12 cellular contexts compared by ENCODE assay signal in the genomic region with DNA sequence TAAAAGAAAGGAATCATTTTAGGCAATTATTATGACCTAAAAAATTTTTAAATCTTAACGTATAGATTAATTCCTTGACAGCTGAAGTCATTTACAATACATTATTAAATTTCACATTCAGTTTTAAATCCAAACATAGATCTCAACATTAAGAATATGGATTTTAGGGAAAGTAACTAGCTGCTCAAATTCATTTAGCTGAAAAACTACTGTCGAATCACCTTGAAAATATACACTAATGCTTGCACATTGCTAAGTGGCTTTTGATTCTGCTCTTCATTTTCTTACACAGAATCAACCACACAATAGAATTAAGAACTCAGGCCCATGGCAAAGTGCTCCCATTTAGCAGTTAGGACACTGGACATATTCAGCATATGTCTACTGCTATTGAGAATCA.
DNase-seq lines count a peak whose midpoint lies in the region; ATAC-seq and TF ChIP-seq lines count a peak whose summit lies in the region.
"Had no signal": no experiment of that assay in that cellular context is flagged by ENCODE, and none has a peak within 500 bp of the region (broad histone marks: within the 10 kb centered on the region; RNA-seq: fewer than 3 reads in every experiment).

No MANE protein-coding gene starts in this region.

- no peak for DNase-seq in NT2/D1 (ENCODE audit: low read depth, low spot score)
- no peak for DNase-seq in coronary artery (ENCODE audit: low spot score)
- DNase-seq in osteocyte (ENCODE audit: extremely low spot score, unreplicated experiment): no peak
- no peak for DNase-seq in UCSD-AML1 (lab: John Stamatoyannopoulos, UW; ENCODE audit: unreplicated experiment)
- DNase-seq: foreskin melanocyte, NCI-H2171 treated with DMSO at 0.1 percent for 48 hours had no signal

- peaks cover 0 to 34% (median 22%) of the 10 kb centered on the region in 11 experiments; a peak in 18 of 22 replicates for H3K27me3 ChIP-seq in BLaER1 treated with 17β-estradiol and CSF1 and Interleukin-3, amounts not matched to agents 10 nM and 100 nM
- peaks cover 13% of the 10 kb centered on the region for H3K27me3 ChIP-seq in NT2/D1 (ENCODE audit: insufficient read depth, insufficient read length)

- peak overlapping the region; percentile 92 for H3K27ac Mint-ChIP-seq in osteocyte (ENCODE audit: unreplicated experiment)

- peaks cover 55% of the 10 kb centered on the region for H3K4me1 Mint-ChIP-seq in osteocyte (ENCODE audit: unreplicated experiment)

- no peaks in the 10 kb centered on the region for H3K36me3 ChIP-seq in BLaER1 treated with 17β-estradiol and CSF1 and Interleukin-3, amounts not matched to agents 10 nM and 100 nM
- no peaks in the 10 kb centered on the region for H3K36me3 ChIP-seq in NT2/D1 (ENCODE audit: insufficient read depth, insufficient read length, low read length)

- peaks cover 39 to 67% (median 57%) of the 10 kb centered on the region in 10 experiments for H3K4me1 ChIP-seq in BLaER1 treated with 17β-estradiol and CSF1 and Interleukin-3, amounts not matched to agents 10 nM and 100 nM
- H3K4me1 ChIP-seq in NT2/D1 (ENCODE audit: insufficient read depth, insufficient read length): no peaks in the 10 kb centered on the region

- TF ChIP-seq CTCF in coronary artery (IDR thresholded peaks at IDR 0.05) (no peak), osteocyte (IDR thresholded peaks at IDR 0.05) (no peak)

- H3K9ac ChIP-seq in BLaER1 treated with 17β-estradiol and CSF1 and Interleukin-3, amounts not matched to agents 10 nM and 100 nM: peak overlapping the region in 10 of 11 experiments; percentile 20 to 92 (median 86); a peak in 13 of 22 replicates
- no peak overlapping the region for H3K9ac ChIP-seq in NT2/D1 (ENCODE audit: insufficient read length, low read depth)
- H3K9ac ChIP-seq: parathyroid adenoma had no signal

- H3K9me3 Mint-ChIP-seq in osteocyte (ENCODE audit: unreplicated experiment): no peaks in the 10 kb centered on the region
- H3K9me3 Mint-ChIP-seq: IgD-negative memory B cell had no signal

- no peaks in the 10 kb centered on the region for H3K36me3 Mint-ChIP-seq in osteocyte (ENCODE audit: unreplicated experiment)

- ATAC-seq in HG03378 (IDR thresholded peaks at IDR 0.05; ENCODE audit: unreplicated experiment): no peak
- ATAC-seq in HG02973 (IDR thresholded peaks at IDR 0.05; ENCODE audit: unreplicated experiment): no peak
- ATAC-seq in HG02759 (IDR thresholded peaks at IDR 0.05; ENCODE audit: unreplicated experiment): no peak

- H3K9me3 ChIP-seq in BLaER1 treated with 17β-estradiol and CSF1 and Interleukin-3, amounts not matched to agents 10 nM and 100 nM (replicated peaks in 1 of 11): no peaks in the 10 kb centered on the region
- H3K9me3 ChIP-seq in NT2/D1 (ENCODE audit: insufficient read depth, low read length): no peaks in the 10 kb centered on the region

- no peaks in the 10 kb centered on the region for H3K27me3 Mint-ChIP-seq in osteocyte (ENCODE audit: unreplicated experiment)

- peak overlapping the region; percentile 95 for H3K4me3 Mint-ChIP-seq in osteocyte (ENCODE audit: unreplicated experiment)

- peak overlapping the region; percentile 79 to 98 (median 93) for H3K4me2 ChIP-seq in BLaER1 treated with 17β-estradiol and CSF1 and Interleukin-3, amounts not matched to agents 10 nM and 100 nM

- peaks cover 0 to 16% (median 0%) of the 10 kb centered on the region in 11 experiments; a peak in 7 of 22 replicates for H4K20me1 ChIP-seq in BLaER1 treated with 17β-estradiol and CSF1 and Interleukin-3, amounts not matched to agents 10 nM and 100 nM

- peak overlapping the region; percentile 79 to 95 (median 84) for H3K4me3 ChIP-seq in BLaER1 treated with 17β-estradiol and CSF1 and Interleukin-3, amounts not matched to agents 10 nM and 100 nM
- H3K4me3 ChIP-seq in NT2/D1 (ENCODE audit: insufficient read length, low read depth) (peak overlapping the region; percentile 84), coronary artery (peak overlapping the region; percentile 77)

- H3K27ac ChIP-seq in BLaER1 treated with 17β-estradiol and CSF1 and Interleukin-3, amounts not matched to agents 10 nM and 100 nM: peak overlapping the region in 1 of 11 experiments; percentile 21; a peak in 1 of 22 replicates
- H3K27ac ChIP-seq in coronary artery: no peak overlapping the region
- H3K27ac ChIP-seq: parathyroid adenoma had no signal
